26 cellular contexts compared by ENCODE assay signal in genomic region chr7:52955522-52955921, GRCh38.
A peak's percentile ranks its signal among the peaks of the same experiment; 100 is the strongest.
DNase-seq lines count a peak whose midpoint lies in the region; ATAC-seq, FAIRE-seq and TF ChIP-seq lines count a peak whose summit lies in the region.
"Had no signal": no experiment of that assay in that cellular context is flagged by ENCODE, and none has a peak within 500 bp of the region (broad histone marks: within the 10 kb centered on the region; RNA-seq: fewer than 3 reads in every experiment).

No MANE protein-coding gene starts in this region.

- CTCF ChIA-PET in SK-N-SH (lab: Yijun Ruan, JAX): interaction anchor here (0.6 kb wide), 1 partner anchor 244 kb away, joined by 3 read pairs; no protein-coding TSS in a partner anchor

- no peaks in the 10 kb centered on the region for H3F3A ChIP-seq in SK-N-SH (replicated peaks; ENCODE audit: insufficient read depth)
- no peaks in the 10 kb centered on the region for H3F3A ChIP-seq in neural progenitor cell (ENCODE audit: low read depth)

- no peak for FAIRE-seq in kidney (lab: Jason Lieb, UNC)
- FAIRE-seq: GM19239, HepG2 had no signal

- WGBS in SK-N-SH (ENCODE audit: low lambda C conversion rate): 16% methylated on average over 2 of the region's 2 CpGs
- WGBS in hepatocyte (ENCODE audit: low lambda C conversion rate, missing lambda C conversion rate): 43% methylated on average over 2 of the region's 2 CpGs
- WGBS in tibial nerve, 2 donors: 85 to 86% methylated on average over 2 of the region's 2 CpGs

- intact Hi-C loops in kidney (cut with DNase I): no loop called here

- H3K27me3 ChIP-seq in SK-N-SH (ENCODE audit: insufficient read depth): no peaks in the 10 kb centered on the region
- H3K27me3 ChIP-seq in hepatocyte: no peaks in the 10 kb centered on the region
- H3K27me3 ChIP-seq in neural progenitor cell: no peaks in the 10 kb centered on the region
- H3K27me3 ChIP-seq in tibial nerve: no peaks in the 10 kb centered on the region

- H3K9me3 ChIP-seq in SK-N-SH (no peaks in the 10 kb centered on the region), hepatocyte (ENCODE audit: low read depth) (no peaks in the 10 kb centered on the region), neural progenitor cell (ENCODE audit: low read depth) (no peaks in the 10 kb centered on the region), kidney (ENCODE audit: control insufficient read depth in 1 of 2, low read length in 2 of 2) (no peaks in the 10 kb centered on the region), tibial nerve (no peaks in the 10 kb centered on the region)

- TF ChIP-seq EP300 in SK-N-SH (IDR thresholded peaks at IDR 0.05; ENCODE audit: borderline replicate concordance in 1 of 2, low read depth in 1 of 2, low read length in 1 of 2) (no peak), tibial nerve (IDR thresholded peaks at IDR 0.05) (no peak)

- POLR2A ChIA-PET in SK-N-SH (lab: Yijun Ruan, JAX): no interaction called here

- H3K27me3 Mint-ChIP-seq in neural progenitor cell (ENCODE audit: insufficient read depth, low read depth): no peaks in the 10 kb centered on the region
- H3K27me3 Mint-ChIP-seq: B cell had no signal

- H3K4me3 Mint-ChIP-seq in neural progenitor cell: no peak overlapping the region
- H3K4me3 Mint-ChIP-seq: B cell, CD14-positive monocyte, H9 had no signal

- DNase-seq in SK-N-SH (peak; percentile 8), hepatocyte (ENCODE audit: low spot score) (no peak), neural progenitor cell (ENCODE audit: low spot score) (no peak), kidney (no peak), CD1c-positive myeloid dendritic cell (ENCODE audit: extremely low spot score) (no peak), tibial nerve (ENCODE audit: low spot score in 2 of 2) (no peak)
- no peak for DNase-seq in activated CD4-positive, alpha-beta T cell treated with anti-CD3 and anti-CD28 coated beads for 4 hours
- DNase-seq: H9, Karpas-422, NCI-H1092, NCI-H1417 treated with DMSO at 0.1 percent for 48 hours, NCI-H1694 treated with DMSO at 0.1 percent for 48 hours, NCI-H2081, NCI-H2227 treated with DMSO at 0.1 percent for 48 hours, NCI-H510A, NCI-H69, SHP77 treated with DMSO at 0.1 percent for 48 hours had no signal

- no peak overlapping the region for H3K27ac ChIP-seq in SK-N-SH (ENCODE audit: low read depth in 2 of 2, low read length in 1 of 2)
- H3K27ac ChIP-seq in hepatocyte: peak overlapping the region; percentile 45
- no peak overlapping the region for H3K27ac ChIP-seq in neural progenitor cell
- no peak overlapping the region for H3K27ac ChIP-seq in kidney (ENCODE audit: low read depth in 2 of 2, low read length in 2 of 2)
- H3K27ac ChIP-seq in tibial nerve: no peak overlapping the region
- H3K27ac ChIP-seq: 22Rv1, HL-60, SK-N-MC had no signal

- no peak overlapping the region for H3K27ac Mint-ChIP-seq in neural progenitor cell
- H3K27ac Mint-ChIP-seq: B cell, CD14-positive monocyte, H9 had no signal

- H3K36me3 ChIP-seq in SK-N-SH (replicated peaks in 1 of 2; ENCODE audit: control insufficient read depth in 1 of 2, insufficient read depth in 2 of 2, low read length in 1 of 2) (no peaks in the 10 kb centered on the region), hepatocyte (replicated peaks; ENCODE audit: insufficient read depth, low read depth) (no peaks in the 10 kb centered on the region), neural progenitor cell (no peaks in the 10 kb centered on the region), kidney (ENCODE audit: control insufficient read depth in 1 of 2, insufficient read depth in 2 of 2, low read length in 2 of 2) (no peaks in the 10 kb centered on the region), tibial nerve (no peaks in the 10 kb centered on the region)

- no peak overlapping the region for H3K9ac ChIP-seq in SK-N-SH
- H3K9ac ChIP-seq in neural progenitor cell: no peak overlapping the region
- H3K9ac ChIP-seq in kidney (ENCODE audit: low read length in 2 of 2): no peak overlapping the region

- TF ChIP-seq CTCF in SK-N-SH (IDR thresholded peaks at IDR 0.05) (no peak), hepatocyte (IDR thresholded peaks at IDR 0.05; ENCODE audit: poor library complexity) (no peak), neural progenitor cell (IDR thresholded peaks at IDR 0.05) (no peak), kidney (IDR thresholded peaks at IDR 0.05; ENCODE audit: borderline replicate concordance, extremely low read depth, insufficient read depth) (no peak), tibial nerve (IDR thresholded peaks at IDR 0.05) (no peak)

- H3K4me3 ChIP-seq in SK-N-SH (ENCODE audit: low read depth in 2 of 2, low read length in 1 of 2): no peak overlapping the region
- no peak overlapping the region for H3K4me3 ChIP-seq in hepatocyte
- no peak overlapping the region for H3K4me3 ChIP-seq in neural progenitor cell
- no peak overlapping the region for H3K4me3 ChIP-seq in kidney (ENCODE audit: low read length in 2 of 2)
- H3K4me3 ChIP-seq in tibial nerve: no peak overlapping the region
- H3K4me3 ChIP-seq: SK-N-MC had no signal

- no peak for TF ChIP-seq RAD21 in SK-N-SH (IDR thresholded peaks at IDR 0.05; ENCODE audit: low read length)

- H2AFZ ChIP-seq in SK-N-SH (ENCODE audit: low read depth) (no peak overlapping the region), hepatocyte (peak overlapping the region; percentile 13), neural progenitor cell (replicated peaks) (peak overlapping the region; percentile 83)

- H3K9me2 ChIP-seq in SK-N-SH (no peaks in the 10 kb centered on the region), hepatocyte (replicated peaks; ENCODE audit: insufficient read depth) (no peaks in the 10 kb centered on the region)

- H3K4me2 ChIP-seq in SK-N-SH (no peak overlapping the region), hepatocyte (peak overlapping the region; percentile 56), neural progenitor cell (no peak overlapping the region)

- no peak for ATAC-seq in SK-N-SH treated with all-trans-retinoic acid at 6 μM for 48 hours
- ATAC-seq: HepG2, Panc1 had no signal

- H3K9me3 Mint-ChIP-seq in neural progenitor cell: peaks cover 2% of the 10 kb centered on the region
- H3K9me3 Mint-ChIP-seq: H9 had no signal

- H3K36me3 Mint-ChIP-seq in neural progenitor cell: no peaks in the 10 kb centered on the region
- H3K36me3 Mint-ChIP-seq: CD14-positive monocyte had no signal

- peaks cover 11% of the 10 kb centered on the region for H3K4me1 Mint-ChIP-seq in neural progenitor cell
- H3K4me1 Mint-ChIP-seq: B cell, CD14-positive monocyte had no signal

- H3K4me1 ChIP-seq in SK-N-SH (ENCODE audit: control insufficient read depth in 1 of 2, insufficient read depth in 2 of 2, low read depth in 1 of 2, low read length in 1 of 2) (no peaks in the 10 kb centered on the region), hepatocyte (ENCODE audit: insufficient read depth) (peaks cover 34% of the 10 kb centered on the region), neural progenitor cell (peaks cover 3% of the 10 kb centered on the region), kidney (ENCODE audit: control insufficient read depth in 1 of 2, insufficient read depth in 1 of 2, low read depth in 1 of 2, low read length in 2 of 2) (no peaks in the 10 kb centered on the region), tibial nerve (peaks cover 0 to 4% (median 0%) of the 10 kb centered on the region in 4 donors)

- no peak for TF ChIP-seq POLR2A in tibial nerve (IDR thresholded peaks at IDR 0.05)

- H3K79me2 ChIP-seq in SK-N-SH (ENCODE audit: insufficient read depth): no peaks in the 10 kb centered on the region
- no peaks in the 10 kb centered on the region for H3K79me2 ChIP-seq in hepatocyte
- H3K79me2 ChIP-seq in neural progenitor cell (ENCODE audit: low read depth): no peaks in the 10 kb centered on the region

- no peaks in the 10 kb centered on the region for H4K20me1 ChIP-seq in SK-N-SH (ENCODE audit: insufficient read depth)
- no peaks in the 10 kb centered on the region for H4K20me1 ChIP-seq in hepatocyte (ENCODE audit: insufficient read depth, poor library complexity, severe bottlenecking)
- no peaks in the 10 kb centered on the region for H4K20me1 ChIP-seq in neural progenitor cell (ENCODE audit: low read depth)

TF ChIP-seq in SK-N-SH, 30 proteins besides CTCF, POLR2A, EP300 and RAD21:
- TF ChIP-seq JUND (IDR thresholded peaks at IDR 0.05) (no peak), TEAD4 (IDR thresholded peaks at IDR 0.05; ENCODE audit: borderline replicate concordance, insufficient read depth) (no peak), GATA2 (CRISPR knock-in tag; IDR thresholded peaks at IDR 0.05) (peak; percentile 44)

TF ChIP-seq in SK-N-SH treated with all-trans-retinoic acid at 6 μM for 48 hours, 23 proteins besides CTCF, POLR2A, EP300 and RAD21 (continues in another document):
- TF ChIP-seq ESRRG (CRISPR knock-in tag; IDR thresholded peaks at IDR 0.05) (no peak), ARNTL (CRISPR knock-in tag; IDR thresholded peaks at IDR 0.05; ENCODE audit: borderline replicate concordance, low read depth) (no peak), ZC3H10 (CRISPR knock-in tag; IDR thresholded peaks at IDR 0.05) (no peak), ZFP30 (CRISPR knock-in tag; IDR thresholded peaks at IDR 0.05) (no peak), TOX (CRISPR knock-in tag; IDR thresholded peaks at IDR 0.05; ENCODE audit: borderline replicate concordance) (no peak), CSRNP3 (CRISPR knock-in tag; IDR thresholded peaks at IDR 0.05) (no peak), POU6F1 (CRISPR knock-in tag; IDR thresholded peaks at IDR 0.05; ENCODE audit: borderline replicate concordance, low read depth) (no peak)
